ENCODE assay signal across 10 cellular contexts in the genomic region with DNA sequence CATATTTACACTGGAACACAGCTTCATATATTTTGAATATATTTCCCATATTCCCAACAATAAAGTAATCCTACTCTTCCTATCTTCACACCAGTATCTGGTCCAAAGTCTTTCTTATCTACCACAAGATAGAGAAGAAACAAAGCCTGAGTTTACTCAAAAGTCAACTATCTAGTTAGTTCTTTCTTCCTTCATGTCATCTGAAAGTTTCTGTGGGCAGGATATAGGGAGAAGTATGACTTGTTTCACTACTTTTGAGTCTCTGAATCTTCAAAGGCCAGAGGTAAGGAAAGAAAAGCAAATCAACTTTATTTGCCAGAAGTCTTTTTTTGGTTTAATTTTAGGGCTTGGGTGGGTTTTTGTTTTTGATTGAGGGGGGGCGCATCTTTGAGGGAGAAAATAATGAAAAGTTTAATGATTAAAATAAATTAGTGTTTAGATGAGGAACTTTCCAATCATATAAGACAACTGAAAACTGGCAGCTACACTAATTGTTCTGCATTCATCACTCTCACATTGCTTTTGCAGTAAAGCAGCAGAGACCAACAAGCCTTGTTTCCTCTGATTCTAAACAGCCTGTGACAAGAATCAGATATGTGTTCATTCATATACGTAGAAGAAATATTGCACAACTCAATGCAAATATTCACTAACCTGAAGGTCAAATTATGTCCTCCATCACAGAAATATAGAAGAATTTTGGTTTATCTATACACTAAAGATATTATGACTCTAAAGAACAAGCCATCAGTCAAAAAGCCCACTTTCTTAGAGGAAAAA. TPM values are rescaled to one million over a fixed set of nuclear protein-coding genes. Genes with fewer than 3 reads are reported as not detected.
DNase-seq lines count a peak whose midpoint lies in the region; ATAC-seq, FAIRE-seq and TF ChIP-seq lines count a peak whose summit lies in the region.
"Had no signal": no experiment of that assay in that cellular context is flagged by ENCODE, and none has a peak within 500 bp of the region (broad histone marks: within the 10 kb centered on the region; RNA-seq: fewer than 3 reads in every experiment).

No MANE protein-coding gene starts in this region.

- TF ChIP-seq CTCF in HepG2 (CRISPR knock-in tag; IDR thresholded peaks at IDR 0.05) (no peak), right lobe of liver (IDR thresholded peaks at IDR 0.05) (no peak), VCaP (conservative IDR thresholded peaks at IDR 0.05) (no peak), GM13977 (IDR thresholded peaks at IDR 0.05; ENCODE audit: extremely low read depth, insufficient read depth, missing control alignments) (no peak)

- no peak overlapping the region for H2AFZ ChIP-seq in HepG2 (ENCODE audit: low read length)

- CTCF ChIA-PET in HepG2 (lab: Yijun Ruan, JAX; ENCODE audit: low intra/inter-chr PET ratio, low total read pairs), result no interaction called here

- no peak overlapping the region for H3K27ac ChIP-seq in HepG2 (ENCODE audit: extremely low read length, insufficient read depth, low read length)
- no peak overlapping the region for H3K27ac ChIP-seq in right lobe of liver
- H3K27ac ChIP-seq in VCaP, result peak overlapping the region; percentile 22
- no peak overlapping the region for H3K27ac ChIP-seq in aorta (ENCODE audit: low read depth in 1 of 2, low read length in 2 of 2)
- H3K27ac ChIP-seq: HL-60 had no signal

- H3K9ac ChIP-seq in HepG2 (ENCODE audit: insufficient read depth, low read depth, low read length), result no peak overlapping the region

- no peak overlapping the region for H3K4me3 ChIP-seq in HepG2 (replicated peaks in 1 of 3; ENCODE audit: insufficient read depth in 1 of 3, low read depth in 2 of 3, low read length in 3 of 3)
- no peak overlapping the region for H3K4me3 ChIP-seq in right lobe of liver
- no peak overlapping the region for H3K4me3 ChIP-seq in aorta (ENCODE audit: low read length in 2 of 2)

- no TSS peak for BruUV-seq in HepG2 (replicated peaks; lab: Mats Ljungman, UMichigan)

- TF ChIP-seq EP300 in HepG2 (IDR thresholded peaks at IDR 0.05; ENCODE audit: low read depth in 2 of 2, low read length in 2 of 2) (no peak), HepG2 (CRISPR knock-in tag; IDR thresholded peaks at IDR 0.05; ENCODE audit: borderline replicate concordance) (no peak)

- peaks cover 80% of the 10 kb centered on the region for H4K20me1 ChIP-seq in HepG2 (ENCODE audit: insufficient read depth, low read length)

- H3K36me3 ChIP-seq in HepG2 (replicated peaks in 1 of 2; ENCODE audit: control insufficient read depth in 1 of 2, insufficient read depth in 2 of 2, low read length in 2 of 2) (no peaks in the 10 kb centered on the region), right lobe of liver (no peaks in the 10 kb centered on the region), aorta (ENCODE audit: control insufficient read depth in 1 of 2, insufficient read depth in 2 of 2, low read length in 1 of 2) (no peaks in the 10 kb centered on the region)

- peak; percentile 42; the same call in 2 of the 3 replicates for ATAC-seq in HepG2
- ATAC-seq in right lobe of liver, result no peak
- peak; percentile 66 for ATAC-seq in HG02973 (IDR thresholded peaks at IDR 0.05; ENCODE audit: unreplicated experiment)
- ATAC-seq in aorta (ENCODE audit: low FRiP score), result no peak

- no peak for TF ChIP-seq RAD21 in HepG2 (CRISPR knock-in tag; IDR thresholded peaks at IDR 0.05)

- POLR2A ChIA-PET in HepG2 (lab: Yijun Ruan, JAX), result no interaction called here

- peak; percentile 34 for DNase-seq in HepG2 (ENCODE audit: low spot score)
- DNase-seq in right lobe of liver, result no peak
- no peak for DNase-seq in aorta
- no peak for DNase-seq in Ammon's horn (ENCODE audit: low spot score)
- no peak for DNase-seq in GM13977 (ENCODE audit: low spot score)
- DNase-seq in activated CD4-positive, alpha-beta T cell treated with anti-CD3 and anti-CD28 coated beads, Interleukin-2, amount 50 U/mL, for 48 hours, result no peak

- H3K9me3 ChIP-seq in HepG2 (ENCODE audit: low read length) (no peaks in the 10 kb centered on the region), right lobe of liver (no peaks in the 10 kb centered on the region), aorta (ENCODE audit: control insufficient read depth, low read length) (no peaks in the 10 kb centered on the region)

- WGBS in HepG2 (ENCODE audit: low lambda C conversion rate), result 54% methylated on average over 2 of the region's 2 CpGs
- 59% methylated on average over 2 of the region's 2 CpGs for WGBS in right lobe of liver (ENCODE audit: insufficient coverage, low coverage, low lambda C conversion rate, missing lambda C conversion rate)
- 95% methylated on average over 2 of the region's 2 CpGs for WGBS in aorta, 2 donors

- no peak for FAIRE-seq in HepG2 (lab: Jason Lieb, UNC)
- FAIRE-seq: endothelial cell of umbilical vein had no signal

- no peak for TF ChIP-seq POLR2A in HepG2 (IDR thresholded peaks at IDR 0.05; ENCODE audit: insufficient read depth in 1 of 2, low read depth in 2 of 2, low read length in 2 of 2)
- no peak for TF ChIP-seq POLR2A in right lobe of liver (IDR thresholded peaks at IDR 0.05)

- peaks cover 93% of the 10 kb centered on the region for H3K79me2 ChIP-seq in HepG2 (ENCODE audit: insufficient read depth, low read length)

- H3K27me3 ChIP-seq in HepG2 (ENCODE audit: control insufficient read depth in 1 of 2, insufficient read depth in 2 of 2, low read length in 2 of 2) (no peaks in the 10 kb centered on the region), right lobe of liver (no peaks in the 10 kb centered on the region), aorta (ENCODE audit: control insufficient read depth in 1 of 2, insufficient read depth in 2 of 2, low read length in 1 of 2) (no peaks in the 10 kb centered on the region)

- in situ Hi-C loops in HepG2 (cut with HindIII; ENCODE audit: extremely low pct_ligation_motif_present, low pct_unique_long_range_greater_than_20kb) (no loop called here), GM13977 (cut with MboI; ENCODE audit: low pct_unique_long_range_greater_than_20kb, low sequenced_read_pairs, unreplicated experiment) (loop anchor here (25.0 kb wide), 1 partner anchor 340 kb away; no protein-coding TSS in a partner anchor)

- H3K4me1 ChIP-seq in HepG2 (ENCODE audit: insufficient read depth, low read length) (peaks cover 54% of the 10 kb centered on the region), right lobe of liver (peaks cover 0 to 18% (median 7%) of the 10 kb centered on the region in 4 donors), aorta (ENCODE audit: control insufficient read depth in 1 of 2, insufficient read depth in 2 of 2, low read length in 2 of 2) (peaks cover 0 to 3% of the 10 kb centered on the region in 2 donors)

- no peak overlapping the region for H3K4me2 ChIP-seq in HepG2 (ENCODE audit: low read depth, low read length)

- intact Hi-C loops in HepG2 (cut with micrococcal nuclease; ENCODE audit: unreplicated experiment), result no loop called here
- intact Hi-C loops in right lobe of liver (cut with DNase I), result no loop called here
- intact Hi-C loops in aorta (cut with DNase I), result no loop called here

TF ChIP-seq in HepG2, 621 proteins besides CTCF, POLR2A, EP300 and RAD21:
- TF ChIP-seq CEBPG (CRISPR knock-in tag; IDR thresholded peaks at IDR 0.05) (peak; percentile 69), ZNF136 (CRISPR knock-in tag; IDR thresholded peaks at IDR 0.05; ENCODE audit: low read depth) (no peak), GATAD2A (CRISPR knock-in tag; IDR thresholded peaks at IDR 0.05) (peak; percentile 36), ZNF747 (CRISPR knock-in tag; IDR thresholded peaks at IDR 0.05; ENCODE audit: borderline replicate concordance) (no peak), CEBPB (IDR thresholded peaks at IDR 0.05; ENCODE audit: borderline replicate concordance, low read depth, low read length) (peak; percentile 90), MIER3 (CRISPR knock-in tag; IDR thresholded peaks at IDR 0.05; ENCODE audit: borderline replicate concordance) (no peak), ZSCAN12 (CRISPR knock-in tag; IDR thresholded peaks at IDR 0.05) (no peak), NR2F6 (IDR thresholded peaks at IDR 0.05) (no peak), NR2F6 (CRISPR knock-in tag; IDR thresholded peaks at IDR 0.05) (0 out of 2 replicates have a peak, but pooled peaks have one; percentile 10)
TF ChIP-seq in HepG2: peak in this region for 4.

RNA-seq across cellular contexts. Expression of gene RYBP, which starts 19.6 kb away (rescaled TPM):
- total RNA-seq in HepG2 (2016; rRNA removed; fragmentation: Illumina TruSeq; extraction: Trizol) (6.1 and 13.2 TPM in 2 replicates), right lobe of liver (1 to 10 TPM; 4.2 to 8.7 (median 5.4) TPM), aorta (10 to 100 TPM; 12.6 to 15.1 TPM)
- total RNA-seq in HepG2 (2016; cell fraction: cytosol; rRNA removed; fragmentation: Illumina TruSeq; extraction: Trizol; ENCODE audit: low read depth), result 1.0 and 1.2 TPM in 2 replicates
- 6.3 and 12.2 TPM in 2 replicates for total RNA-seq in HepG2 (2016; cell fraction: insoluble cytoplasmic fraction; rRNA removed; fragmentation: Illumina TruSeq; extraction: Trizol)
- total RNA-seq in HepG2 (2016; cell fraction: membrane; rRNA removed; fragmentation: Illumina TruSeq; extraction: Trizol), result 7.7 and 7.8 TPM in 2 replicates
- total RNA-seq in HepG2 (2016; cell fraction: nucleus; rRNA removed; fragmentation: Illumina TruSeq; extraction: Trizol), result 8.8 and 10.1 TPM in 2 replicates
- polyA plus RNA-seq in HepG2 (2011; rRNA removed) (8.0 and 10.7 TPM in 2 replicates), aorta (1 to 10 TPM; 4.8 to 7.5 TPM)
- 4.9 and 7.5 TPM in 2 replicates for polyA plus RNA-seq in HepG2 (2011; cell fraction: cytosol; rRNA removed)
- polyA plus RNA-seq in HepG2 (2011; cell fraction: nucleus; rRNA removed), result 5.2 and 6.1 TPM in 2 replicates
- polyA plus RNA-seq in HepG2 (2012), result 15.4 and 18.6 TPM in 2 replicates
- polyA plus RNA-seq in HepG2 (2016; cell fraction: cytosol; fragmentation: Illumina TruSeq; extraction: Trizol; ENCODE audit: low read depth), result 1.4 TPM in 2 replicates
- 16.6 TPM in 2 replicates for polyA plus RNA-seq in HepG2 (2016; cell fraction: insoluble cytoplasmic fraction; fragmentation: Illumina TruSeq; extraction: Trizol; ENCODE audit: low read depth)
- 6.0 and 6.1 TPM in 2 replicates for polyA plus RNA-seq in HepG2 (2016; cell fraction: membrane; fragmentation: Illumina TruSeq; extraction: Trizol; ENCODE audit: low read depth)
- polyA plus RNA-seq in HepG2 (2016; cell fraction: nucleus; fragmentation: Illumina TruSeq; extraction: Trizol; ENCODE audit: insufficient read depth, low read depth), result 13.8 and 14.7 TPM in 2 replicates
- polyA minus RNA-seq in HepG2 (2011; rRNA and poly(A)+ RNA removed; ENCODE audit: low replicate concordance), result 2.2 and 5.2 TPM in 2 replicates
- 13.5 and 13.7 TPM in 2 replicates for polyA minus RNA-seq in HepG2 (2011; cell fraction: cytosol; rRNA and poly(A)+ RNA removed)
- 17.0 and 23.4 TPM in 2 replicates for polyA minus RNA-seq in HepG2 (2011; cell fraction: nucleus; rRNA and poly(A)+ RNA removed)

Comparison
In these comparisons a context has a peak if more than half of its experiments do, and no peak if none do; other contexts are left out.
1. ATAC-seq: peak in HepG2 (single experiment) and HG02973 (single experiment); none in right lobe of liver (0 of 4) and aorta (single experiment).